21 cellular contexts compared by ENCODE assay signal in the genomic region with DNA sequence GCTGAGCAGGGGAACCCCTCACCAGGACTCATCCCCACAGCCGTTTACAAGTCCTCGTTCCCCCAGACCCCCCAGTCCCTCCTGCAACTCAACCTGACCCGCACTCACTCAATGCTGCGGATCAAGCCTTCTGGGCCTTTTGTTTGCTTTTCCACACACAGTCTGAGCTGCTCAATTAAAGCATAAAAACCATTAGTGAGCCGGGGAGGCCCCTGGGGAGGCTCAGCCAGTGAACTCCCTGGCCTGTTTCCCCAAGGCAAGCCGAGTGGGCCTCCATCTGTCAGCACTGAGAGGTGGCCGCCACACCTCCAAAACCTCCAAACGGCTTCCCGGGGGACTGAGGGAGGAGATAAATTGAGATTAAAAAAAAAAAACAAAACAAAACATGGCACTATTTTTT.
DNase-seq lines count a peak whose midpoint lies in the region; ATAC-seq, FAIRE-seq and TF ChIP-seq lines count a peak whose summit lies in the region.
"Had no signal": no experiment of that assay in that cellular context is flagged by ENCODE, and none has a peak within 500 bp of the region (broad histone marks: within the 10 kb centered on the region; RNA-seq: fewer than 3 reads in every experiment).

No MANE protein-coding gene starts in this region.

- H3K36me3 Mint-ChIP-seq in H9 (ENCODE audit: insufficient read depth in 1 of 3, low read depth in 3 of 3), result no peaks in the 10 kb centered on the region
- peaks cover 2% of the 10 kb centered on the region for H3K36me3 Mint-ChIP-seq in chondrocyte (ENCODE audit: low read depth)
- H3K36me3 Mint-ChIP-seq: IgD-negative memory B cell had no signal

- DNase-seq in D341Med (ENCODE audit: low spot score), result peak; percentile 89
- DNase-seq in H9, result no peak
- DNase-seq in chondrocyte (ENCODE audit: low spot score), result peak; percentile 47
- no peak for DNase-seq in neuronal stem cell (ENCODE audit: low spot score)
- no peak for DNase-seq in HepG2 (ENCODE audit: low spot score)
- DNase-seq in superior temporal gyrus (ENCODE audit: extremely low spot score), result no peak
- no peak for DNase-seq in mucosa of descending colon
- DNase-seq: Caco-2; CD4-positive, alpha-beta memory T cell; DMS153; GF-D8; MV-4-11; NCI-H1694; NCI-H2081 treated with DMSO at 0.1 percent for 48 hours; NCI-H69; SHP77 treated with DMSO at 0.1 percent for 48 hours; SK-N-SH had no signal

- H3K27me3 ChIP-seq in H9 (ENCODE audit: insufficient read depth, low read length) (no peaks in the 10 kb centered on the region), neuronal stem cell (ENCODE audit: control insufficient read depth in 3 of 3, insufficient read depth in 3 of 3, low read depth in 1 of 3, low read length in 3 of 3) (peaks cover 0 to 27% (median 6%) of the 10 kb centered on the region in 3 experiments), HepG2 (ENCODE audit: control insufficient read depth in 1 of 2, insufficient read depth in 2 of 2, low read length in 2 of 2) (peaks cover 2 to 17% of the 10 kb centered on the region in 2 experiments; a peak in 3 of 5 replicates)

- H2BK12ac ChIP-seq in H9 (ENCODE audit: insufficient read length, low read depth, low read length), result no peak overlapping the region
- H2BK12ac ChIP-seq in neuronal stem cell (ENCODE audit: low read length), result no peak overlapping the region

- H3K4me3 Mint-ChIP-seq in H9, result no peak overlapping the region
- no peak overlapping the region for H3K4me3 Mint-ChIP-seq in chondrocyte (ENCODE audit: unreplicated experiment)
- H3K4me3 Mint-ChIP-seq: CD4-positive, alpha-beta memory T cell; IgD-negative memory B cell had no signal

- BruUV-seq in HepG2 (replicated peaks; lab: Mats Ljungman, UMichigan), result no TSS peak

- no peak for TF ChIP-seq RAD21 in HepG2 (CRISPR knock-in tag; IDR thresholded peaks at IDR 0.05)

- H3K18ac ChIP-seq in H9 (ENCODE audit: insufficient read length, low read depth, low read length) (no peak overlapping the region), neuronal stem cell (ENCODE audit: low read length) (no peak overlapping the region)

- H3K27ac ChIP-seq in H9 (ENCODE audit: insufficient read length, low read depth, low read length) (no peak overlapping the region), neuronal stem cell (replicated peaks; ENCODE audit: low read length) (no peak overlapping the region), HepG2 (ENCODE audit: extremely low read length, insufficient read depth, low read length) (no peak overlapping the region)
- H3K27ac ChIP-seq: RWPE1 had no signal

- H3K4ac ChIP-seq in H9 (ENCODE audit: low read depth, low read length) (no peak overlapping the region), neuronal stem cell (ENCODE audit: low read length) (no peak overlapping the region)

- H3K9me3 Mint-ChIP-seq in H9, result no peaks in the 10 kb centered on the region; a peak in 1 of 5 replicates
- H3K9me3 Mint-ChIP-seq in chondrocyte (ENCODE audit: low read depth), result no peaks in the 10 kb centered on the region

- H2AK5ac ChIP-seq in H9 (ENCODE audit: insufficient read length, low read length) (no peak overlapping the region), neuronal stem cell (ENCODE audit: low read depth, low read length) (no peak overlapping the region)

- H4K91ac ChIP-seq in H9 (ENCODE audit: insufficient read length, low read depth, low read length) (no peak overlapping the region), neuronal stem cell (ENCODE audit: low read depth, low read length, poor library complexity) (no peak overlapping the region)

- H2BK20ac ChIP-seq in H9 (ENCODE audit: low read depth, low read length, poor library complexity, severe bottlenecking), result no peak overlapping the region

- peak overlapping the region in 2 of 3 experiments; percentile 78 to 85; a peak in 3 of 7 replicates for H3K27ac Mint-ChIP-seq in H9
- H3K27ac Mint-ChIP-seq in chondrocyte (ENCODE audit: unreplicated experiment), result no peak overlapping the region
- H3K27ac Mint-ChIP-seq: CD4-positive, alpha-beta memory T cell; IgD-negative memory B cell had no signal

- TF ChIP-seq EP300 in HepG2 (IDR thresholded peaks at IDR 0.05; ENCODE audit: low read depth in 2 of 2, low read length in 2 of 2) (no peak), HepG2 (CRISPR knock-in tag; IDR thresholded peaks at IDR 0.05; ENCODE audit: borderline replicate concordance) (no peak)

- H3K36me3 ChIP-seq in neuronal stem cell (replicated peaks in 1 of 2; ENCODE audit: control insufficient read depth in 2 of 2, insufficient read depth in 2 of 2, low read length in 2 of 2) (no peaks in the 10 kb centered on the region), HepG2 (replicated peaks in 1 of 2; ENCODE audit: control insufficient read depth in 1 of 2, insufficient read depth in 2 of 2, low read length in 2 of 2) (no peaks in the 10 kb centered on the region), mucosa of descending colon (ENCODE audit: low read depth) (no peaks in the 10 kb centered on the region)

- H3K9me3 ChIP-seq in H9 (ENCODE audit: control insufficient read depth, low read depth, low read length) (no peaks in the 10 kb centered on the region), neuronal stem cell (replicated peaks in 1 of 2; ENCODE audit: control insufficient read depth in 2 of 2, insufficient read depth in 1 of 2, low read depth in 1 of 2, low read length in 2 of 2) (no peaks in the 10 kb centered on the region), HepG2 (ENCODE audit: low read length) (no peaks in the 10 kb centered on the region), mucosa of descending colon (no peaks in the 10 kb centered on the region)
- H3K9me3 ChIP-seq: Caco-2, SK-N-SH had no signal

- no CpG with 5 or more reads among the region's 9 CpGs for WGBS in H9 (ENCODE audit: extremely low coverage, insufficient read length, low lambda C conversion rate)
- WGBS in neuronal stem cell (ENCODE audit: extremely low coverage in 2 of 2, insufficient read length in 2 of 2, insufficient replicate concordance in 1 of 2), 2 donors, result no CpG with 5 or more reads among the region's 9 CpGs
- WGBS in HepG2 (ENCODE audit: low lambda C conversion rate), result 35% methylated on average over 9 of the region's 9 CpGs

- in situ Hi-C loops in HepG2 (cut with HindIII; ENCODE audit: extremely low pct_ligation_motif_present, low pct_unique_long_range_greater_than_20kb), result no loop called here

- FAIRE-seq in HepG2 (lab: Jason Lieb, UNC), result no peak

- H2BK120ac ChIP-seq in H9 (ENCODE audit: low read depth, low read length, poor library complexity, severe bottlenecking), result no peak overlapping the region
- no peak overlapping the region for H2BK120ac ChIP-seq in neuronal stem cell (ENCODE audit: low read depth, low read length)

- H3K14ac ChIP-seq in H9 (ENCODE audit: insufficient read depth, low read length), result no peak overlapping the region
- no peak overlapping the region for H3K14ac ChIP-seq in neuronal stem cell (ENCODE audit: low read length)

- H3K27me3 Mint-ChIP-seq in H9 (ENCODE audit: low read depth) (peaks cover 3% of the 10 kb centered on the region; the same call in 1 of the 2 replicates), chondrocyte (ENCODE audit: low read depth) (peaks cover 28% of the 10 kb centered on the region)

- no peaks in the 10 kb centered on the region for H3K79me2 ChIP-seq in H9 (ENCODE audit: insufficient read depth, low read length)
- H3K79me2 ChIP-seq in HepG2 (ENCODE audit: insufficient read depth, low read length), result no peaks in the 10 kb centered on the region

- TF ChIP-seq CTCF in H9 (conservative IDR thresholded peaks at IDR 0.05) (no peak), chondrocyte (IDR thresholded peaks at IDR 0.05) (no peak), HepG2 (CRISPR knock-in tag; IDR thresholded peaks at IDR 0.05) (no peak), mucosa of descending colon (IDR thresholded peaks at IDR 0.05) (no peak)

- H3K4me3 ChIP-seq in neuronal stem cell (ENCODE audit: low read length in 2 of 2) (no peak overlapping the region), HepG2 (replicated peaks in 1 of 3; ENCODE audit: insufficient read depth in 1 of 3, low read depth in 2 of 3, low read length in 3 of 3) (no peak overlapping the region), mucosa of descending colon (no peak overlapping the region)

- CTCF ChIA-PET in HepG2 (lab: Yijun Ruan, JAX; ENCODE audit: low intra/inter-chr PET ratio, low total read pairs), result no interaction called here

- no peak overlapping the region for H3K9ac ChIP-seq in H9 (ENCODE audit: extremely low read depth, insufficient read length, low read length)
- no peak overlapping the region for H3K9ac ChIP-seq in neuronal stem cell (ENCODE audit: low read depth, low read length, poor library complexity)
- H3K9ac ChIP-seq in HepG2 (ENCODE audit: insufficient read depth, low read depth, low read length), result no peak overlapping the region
- H3K9ac ChIP-seq: SK-N-SH had no signal

- H4K8ac ChIP-seq in H9 (replicated peaks; ENCODE audit: insufficient read length, low read depth, low read length), result no peak overlapping the region
- no peak overlapping the region for H4K8ac ChIP-seq in neuronal stem cell (ENCODE audit: low read depth, low read length)

- no peaks in the 10 kb centered on the region for H3K23me2 ChIP-seq in H9 (ENCODE audit: insufficient read length, low read depth, low read length, poor library complexity, severe bottlenecking)

- no peak overlapping the region for H2BK5ac ChIP-seq in H9 (ENCODE audit: insufficient read length, low read length)
- peak overlapping the region; percentile 13 for H2BK5ac ChIP-seq in neuronal stem cell (ENCODE audit: low read length)

- no peak for ATAC-seq in HepG2
- no peak for ATAC-seq in mucosa of descending colon
- ATAC-seq in HG02798 (IDR thresholded peaks at IDR 0.05; ENCODE audit: poor library complexity, unreplicated experiment), result no peak
- ATAC-seq: HCT116 had no signal

- peaks cover 5% of the 10 kb centered on the region; the same call in 1 of the 2 replicates for H3K4me1 ChIP-seq in H9 (ENCODE audit: insufficient read depth, low read length)
- peaks cover 0 to 11% of the 10 kb centered on the region in 2 donors for H3K4me1 ChIP-seq in neuronal stem cell (ENCODE audit: control insufficient read depth in 2 of 2, insufficient read depth in 1 of 2, low read depth in 1 of 2, low read length in 2 of 2)
- H3K4me1 ChIP-seq in HepG2 (ENCODE audit: insufficient read depth, low read length), result no peaks in the 10 kb centered on the region
- no peaks in the 10 kb centered on the region for H3K4me1 ChIP-seq in mucosa of descending colon (ENCODE audit: low read depth)
- H3K4me1 ChIP-seq: Caco-2 had no signal

- H3K56ac ChIP-seq in H9 (ENCODE audit: insufficient read length, low read depth, low read length), result no peak overlapping the region

- H4K5ac ChIP-seq in H9 (ENCODE audit: insufficient read length, low read depth, low read length), result no peak overlapping the region

- POLR2A ChIA-PET in HepG2 (lab: Yijun Ruan, JAX), result no interaction called here

- H4K20me1 ChIP-seq in H9 (ENCODE audit: control insufficient read depth, insufficient read depth, insufficient read length) (no peaks in the 10 kb centered on the region), HepG2 (ENCODE audit: insufficient read depth, low read length) (no peaks in the 10 kb centered on the region)

- H3K79me1 ChIP-seq in H9 (ENCODE audit: insufficient read depth, low read depth, low read length, poor library complexity, severe bottlenecking) (no peaks in the 10 kb centered on the region), neuronal stem cell (ENCODE audit: low read depth, low read length) (no peaks in the 10 kb centered on the region)

- intact Hi-C loops in HepG2 (cut with micrococcal nuclease; ENCODE audit: unreplicated experiment) (no loop called here), mucosa of descending colon (cut with DNase I, micrococcal nuclease) (no loop called here)

- H3K23ac ChIP-seq in H9 (ENCODE audit: insufficient read length, low read depth, low read length) (no peak overlapping the region), neuronal stem cell (ENCODE audit: low read depth, low read length, poor library complexity) (no peak overlapping the region)

- H2AFZ ChIP-seq in H9 (ENCODE audit: low read length) (no peak overlapping the region), neuronal stem cell (ENCODE audit: low read length) (no peak overlapping the region), HepG2 (ENCODE audit: low read length) (no peak overlapping the region)

- H3T11ph ChIP-seq in H9 (ENCODE audit: low read length), result no peak overlapping the region

- H3K4me1 Mint-ChIP-seq in H9 (peaks cover 40 to 55% of the 10 kb centered on the region in 2 experiments), chondrocyte (ENCODE audit: low read depth) (no peaks in the 10 kb centered on the region)

- no peak for TF ChIP-seq POLR2A in HepG2 (IDR thresholded peaks at IDR 0.05; ENCODE audit: insufficient read depth in 1 of 2, low read depth in 2 of 2, low read length in 2 of 2)

- H3K4me2 ChIP-seq in H9 (ENCODE audit: insufficient read depth, insufficient read length, low read length), result no peak overlapping the region
- no peak overlapping the region for H3K4me2 ChIP-seq in neuronal stem cell (ENCODE audit: insufficient read depth, low read length, poor library complexity, severe bottlenecking)
- no peak overlapping the region for H3K4me2 ChIP-seq in HepG2 (ENCODE audit: low read depth, low read length)
- H3K4me2 ChIP-seq: SK-N-SH had no signal

- H2BK15ac ChIP-seq in H9 (ENCODE audit: low read depth, low read length), result no peak overlapping the region
- H2BK15ac ChIP-seq in neuronal stem cell (ENCODE audit: low read length), result no peak overlapping the region

Comparison
In these comparisons a context has a peak if more than half of its experiments do, and no peak if none do; other contexts are left out.
1. DNase-seq: peak in D341Med (single experiment) and chondrocyte (single experiment); none in H9 (single experiment), neuronal stem cell (single experiment), HepG2 (single experiment), superior temporal gyrus (single experiment) and mucosa of descending colon (0 of 3).